Comparison of ENCODE assay signal across 8 cellular contexts in the genomic region with DNA sequence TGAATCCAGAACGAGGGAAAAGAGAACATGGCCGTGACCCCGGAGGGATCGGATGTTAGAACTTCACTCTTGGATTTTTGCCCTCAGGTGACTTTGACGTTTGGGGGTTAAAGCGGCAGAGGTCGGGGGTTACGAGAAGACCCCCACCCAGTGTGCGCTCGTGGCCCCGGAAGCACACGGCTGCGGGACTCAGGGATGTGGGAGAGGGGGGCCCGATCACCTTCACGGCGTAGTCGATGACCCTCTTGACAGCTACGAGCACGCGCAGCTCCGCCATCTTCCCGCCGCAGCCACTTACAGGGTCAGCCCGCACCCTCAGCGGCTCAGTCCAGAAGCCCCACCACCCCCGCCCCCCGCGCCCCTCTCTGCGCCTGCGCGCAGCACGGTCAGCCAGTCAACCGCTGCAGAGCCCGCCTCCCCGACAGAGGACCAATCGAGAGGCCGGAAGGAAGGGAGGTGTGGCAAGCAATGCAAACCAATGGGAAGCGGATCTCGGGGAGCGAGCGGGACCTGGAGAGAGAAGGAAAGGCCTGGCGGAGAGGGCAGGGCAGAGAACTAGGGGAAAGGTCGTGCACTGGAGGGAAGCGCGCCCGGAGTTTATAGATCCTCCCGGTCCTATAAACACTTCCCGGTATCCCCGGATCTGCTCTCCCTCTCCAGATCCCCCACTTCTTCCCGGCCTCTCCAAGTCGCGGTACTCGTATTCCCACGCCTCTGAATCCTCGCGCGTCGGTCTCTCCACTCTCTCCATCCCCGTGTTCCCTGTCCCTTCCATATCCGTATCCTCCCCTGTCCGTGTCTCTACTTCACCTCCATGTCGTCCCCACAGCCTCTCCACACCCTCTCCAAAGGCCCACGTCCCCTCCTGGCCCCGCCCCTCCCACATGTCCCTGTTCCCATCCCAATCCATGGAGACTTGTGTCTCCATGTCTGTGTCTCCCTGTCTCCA. TPM values are rescaled to one million over a fixed set of nuclear protein-coding genes. Genes with fewer than 3 reads are reported as not detected.
DNase-seq lines count a peak whose midpoint lies in the region; ATAC-seq, FAIRE-seq and TF ChIP-seq lines count a peak whose summit lies in the region.

TSS of gene ETFB (minus strand) at position 339 of the 949 bp plus-strand sequence. CDS start at position 277, 62 bp downstream.

- H3F3A ChIP-seq in Loucy (ENCODE audit: low read depth): no peaks in the 10 kb centered on the region; the same call in 1 of the 2 replicates

- peaks cover 50% of the 10 kb centered on the region for H3K36me3 Mint-ChIP-seq in activated naive CD8-positive, alpha-beta T cell treated with anti-CD3 and anti-CD28 coated beads, Interleukin-2, amount 50 U/mL, for 24 hours (ENCODE audit: low read depth)

- H3K4me3 ChIP-seq in Loucy (ENCODE audit: low read length, poor library complexity, severe bottlenecking) (peak within 1 kb of the TSS; percentile 99), pancreas (peak within 1 kb of the TSS; percentile 48 to 81 (median 59)), thymus (ENCODE audit: low read length) (peak within 1 kb of the TSS; percentile 69)

- H3K4me3 Mint-ChIP-seq in activated naive CD8-positive, alpha-beta T cell treated with anti-CD3 and anti-CD28 coated beads, Interleukin-2, amount 50 U/mL, for 24 hours: peak within 1 kb of the TSS; percentile 100

- H3K9me3 Mint-ChIP-seq in activated naive CD8-positive, alpha-beta T cell treated with anti-CD3 and anti-CD28 coated beads, Interleukin-2, amount 50 U/mL, for 24 hours: no peaks in the 10 kb centered on the region

- peak within 1 kb of the TSS; percentile 96 for H3K4me2 ChIP-seq in Loucy (ENCODE audit: low read depth, low read length, poor library complexity, severe bottlenecking)

- peak; percentile 97 for DNase-seq in DMS 273 treated with DMSO at 0.1 percent for 48 hours (lab: John Stamatoyannopoulos, UW)
- peak; percentile 87 for DNase-seq in T follicular helper cell (ENCODE audit: low read depth)
- peak; percentile 95 for DNase-seq in activated naive CD8-positive, alpha-beta T cell treated with anti-CD3 and anti-CD28 coated beads, Interleukin-2, amount 50 U/mL, for 24 hours
- peak; percentile 99 for DNase-seq in Right ventricle myocardium superior
- peak; percentile 92 to 99 (median 98) for DNase-seq in pancreas

- no peak for FAIRE-seq in pancreas (lab: Jason Lieb, UNC)

- peaks cover 64% of the 10 kb centered on the region for H3K4me1 Mint-ChIP-seq in activated naive CD8-positive, alpha-beta T cell treated with anti-CD3 and anti-CD28 coated beads, Interleukin-2, amount 50 U/mL, for 24 hours

- H3K9me3 ChIP-seq in Loucy (ENCODE audit: insufficient read depth, low read depth, low read length) (no peaks in the 10 kb centered on the region), pancreas (no peaks in the 10 kb centered on the region), thymus (ENCODE audit: control insufficient read depth) (no peaks in the 10 kb centered on the region)

- peak within 1 kb of the TSS; percentile 93 to 97 (median 96) for H3K27ac ChIP-seq in pancreas
- peak within 1 kb of the TSS; percentile 85 for H3K27ac ChIP-seq in thymus (ENCODE audit: low read depth)

- H2AFZ ChIP-seq in Loucy (ENCODE audit: low read length): peak within 1 kb of the TSS; percentile 83

- peaks cover 63% of the 10 kb centered on the region for H3K79me2 ChIP-seq in Loucy (ENCODE audit: insufficient read depth, low read length)

- no peaks in the 10 kb centered on the region for H4K20me1 ChIP-seq in Loucy (ENCODE audit: insufficient read depth, low read length, poor library complexity, severe bottlenecking)

- H3K36me3 ChIP-seq in Loucy (ENCODE audit: insufficient read depth, low read length) (no peaks in the 10 kb centered on the region), pancreas (no peaks in the 10 kb centered on the region), thymus (ENCODE audit: control insufficient read depth, insufficient read depth) (no peaks in the 10 kb centered on the region)

- peak within 1 kb of the TSS; percentile 92 for H3K27ac Mint-ChIP-seq in activated naive CD8-positive, alpha-beta T cell treated with anti-CD3 and anti-CD28 coated beads, Interleukin-2, amount 50 U/mL, for 24 hours

- no peaks in the 10 kb centered on the region for H3K27me3 ChIP-seq in Loucy (ENCODE audit: insufficient read depth, low read length, poor library complexity, severe bottlenecking)
- H3K27me3 ChIP-seq in pancreas: no peaks in the 10 kb centered on the region
- H3K27me3 ChIP-seq in thymus (ENCODE audit: control insufficient read depth, insufficient read depth): no peaks in the 10 kb centered on the region

- ATAC-seq in GM21737 (IDR thresholded peaks at IDR 0.05; ENCODE audit: unreplicated experiment): peak; percentile 45
- peak; percentile 41 for ATAC-seq in activated naive CD8-positive, alpha-beta T cell treated with anti-CD3 and anti-CD28 coated beads, Interleukin-2, amount 50 U/mL, for 24 hours
- ATAC-seq in Right ventricle myocardium superior (ENCODE audit: poor library complexity): peak; percentile 79
- ATAC-seq in pancreas: peak; percentile 80 to 88 (median 84)

- peaks cover 56% of the 10 kb centered on the region for H3K4me1 ChIP-seq in Loucy (ENCODE audit: insufficient read depth, low read length, poor library complexity, severe bottlenecking)
- peaks cover 3 to 6% (median 5%) of the 10 kb centered on the region in 3 donors for H3K4me1 ChIP-seq in pancreas
- peaks cover 10% of the 10 kb centered on the region for H3K4me1 ChIP-seq in thymus (ENCODE audit: control insufficient read depth, insufficient read depth, low read length)

- intact Hi-C loops in Right ventricle myocardium superior (cut with DNase I): no loop called here
- intact Hi-C loops in pancreas (cut with DNase I): no loop called here

- H3K27me3 Mint-ChIP-seq in activated naive CD8-positive, alpha-beta T cell treated with anti-CD3 and anti-CD28 coated beads, Interleukin-2, amount 50 U/mL, for 24 hours: no peaks in the 10 kb centered on the region

- H3K9me2 ChIP-seq in Loucy (replicated peaks; ENCODE audit: low read depth, low read length): no peaks in the 10 kb centered on the region

- H3K9ac ChIP-seq in Loucy (ENCODE audit: low read depth, low read length, poor library complexity, severe bottlenecking): peak within 1 kb of the TSS; percentile 94

- TF ChIP-seq CTCF in Loucy (conservative IDR thresholded peaks at IDR 0.05; ENCODE audit: low read length) (no peak), pancreas (IDR thresholded peaks at IDR 0.05) (no peak)

- WGBS in pancreas, 2 donors: 0 to 1% methylated on average over 63 to 64 of the region's 64 CpGs
- WGBS in thymus: under 1% methylated on average over 64 of the region's 64 CpGs

RNA-seq across cellular contexts. Expression of gene ETFB, which starts in this region (rescaled TPM):
- 530 TPM for total RNA-seq in Right ventricle myocardium superior
- 10 to 100 TPM; 34.0 to 50.2 (median 45.0) TPM for total RNA-seq in pancreas
- 10 to 100 TPM; 56.3 to 77.4 TPM for polyA plus RNA-seq in pancreas
- 121 TPM for polyA plus RNA-seq in thymus

Comparison
In these comparisons a context has a peak if more than half of its experiments do, and no peak if none do; other contexts are left out.
1. Peak in every context shown above with its lines: DNase-seq, ATAC-seq, H3K4me3 ChIP-seq and H3K27ac ChIP-seq.
2. RNA of gene ETFB (total RNA-seq): 530 TPM in Right ventricle myocardium superior (single experiment); 34.0 to 50.2 TPM in pancreas; every median in the first group is over 10 times any median in the second.